ENCODE assay signal across 1 cellular context in the genomic region with DNA sequence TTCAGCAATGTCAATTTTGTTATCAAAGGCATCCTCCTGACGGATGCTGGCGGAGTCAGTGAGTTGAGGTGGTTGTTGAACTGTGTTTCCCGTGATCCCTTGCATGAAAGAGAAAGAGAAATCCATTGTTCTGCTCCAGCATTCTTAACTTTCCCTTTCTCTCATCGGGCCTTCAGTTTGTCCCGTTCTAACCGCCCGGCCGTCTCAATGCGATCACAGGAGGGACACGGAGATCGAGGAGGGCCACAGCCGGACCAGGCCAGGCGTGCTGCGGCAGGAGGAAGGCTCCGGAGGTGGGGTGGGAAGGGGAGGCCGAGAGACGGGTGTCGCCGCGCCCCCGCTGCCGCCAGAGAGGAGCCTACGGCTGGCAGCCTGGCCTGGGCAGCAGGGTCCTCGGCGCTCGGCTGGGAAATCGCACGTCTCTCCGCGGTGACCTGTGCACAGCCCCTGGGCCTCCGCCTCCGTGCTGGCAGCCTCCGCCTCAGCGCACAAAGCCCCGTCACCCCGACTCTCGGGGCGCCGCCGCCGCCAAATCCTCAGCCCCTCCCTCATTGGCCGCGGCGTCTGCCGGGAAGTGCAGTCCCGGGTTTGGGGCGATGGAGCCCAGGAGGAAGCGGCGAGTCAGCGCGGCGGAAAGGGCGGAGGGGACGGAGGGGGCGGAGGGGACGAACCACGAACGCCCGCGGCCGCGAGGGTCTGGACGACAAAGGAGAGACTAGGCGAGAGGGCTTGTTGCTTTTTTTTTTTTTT.
TF ChIP-seq lines count a peak whose summit lies in the region.

No MANE protein-coding gene starts in this region.

TF ChIP-seq in K562, 482 proteins besides CTCF, POLR2A, EP300 and RAD21 (continued from another document and continues in another):
- TF ChIP-seq, protein P1, sequence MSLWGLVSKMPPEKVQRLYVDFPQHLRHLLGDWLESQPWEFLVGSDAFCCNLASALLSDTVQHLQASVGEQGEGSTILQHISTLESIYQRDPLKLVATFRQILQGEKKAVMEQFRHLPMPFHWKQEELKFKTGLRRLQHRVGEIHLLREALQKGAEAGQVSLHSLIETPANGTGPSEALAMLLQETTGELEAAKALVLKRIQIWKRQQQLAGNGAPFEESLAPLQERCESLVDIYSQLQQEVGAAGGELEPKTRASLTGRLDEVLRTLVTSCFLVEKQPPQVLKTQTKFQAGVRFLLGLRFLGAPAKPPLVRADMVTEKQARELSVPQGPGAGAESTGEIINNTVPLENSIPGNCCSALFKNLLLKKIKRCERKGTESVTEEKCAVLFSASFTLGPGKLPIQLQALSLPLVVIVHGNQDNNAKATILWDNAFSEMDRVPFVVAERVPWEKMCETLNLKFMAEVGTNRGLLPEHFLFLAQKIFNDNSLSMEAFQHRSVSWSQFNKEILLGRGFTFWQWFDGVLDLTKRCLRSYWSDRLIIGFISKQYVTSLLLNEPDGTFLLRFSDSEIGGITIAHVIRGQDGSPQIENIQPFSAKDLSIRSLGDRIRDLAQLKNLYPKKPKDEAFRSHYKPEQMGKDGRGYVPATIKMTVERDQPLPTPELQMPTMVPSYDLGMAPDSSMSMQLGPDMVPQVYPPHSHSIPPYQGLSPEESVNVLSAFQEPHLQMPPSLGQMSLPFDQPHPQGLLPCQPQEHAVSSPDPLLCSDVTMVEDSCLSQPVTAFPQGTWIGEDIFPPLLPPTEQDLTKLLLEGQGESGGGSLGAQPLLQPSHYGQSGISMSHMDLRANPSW (CRISPR knock-in tag; IDR thresholded peaks at IDR 0.05): no peak
- TF ChIP-seq, protein P2, sequence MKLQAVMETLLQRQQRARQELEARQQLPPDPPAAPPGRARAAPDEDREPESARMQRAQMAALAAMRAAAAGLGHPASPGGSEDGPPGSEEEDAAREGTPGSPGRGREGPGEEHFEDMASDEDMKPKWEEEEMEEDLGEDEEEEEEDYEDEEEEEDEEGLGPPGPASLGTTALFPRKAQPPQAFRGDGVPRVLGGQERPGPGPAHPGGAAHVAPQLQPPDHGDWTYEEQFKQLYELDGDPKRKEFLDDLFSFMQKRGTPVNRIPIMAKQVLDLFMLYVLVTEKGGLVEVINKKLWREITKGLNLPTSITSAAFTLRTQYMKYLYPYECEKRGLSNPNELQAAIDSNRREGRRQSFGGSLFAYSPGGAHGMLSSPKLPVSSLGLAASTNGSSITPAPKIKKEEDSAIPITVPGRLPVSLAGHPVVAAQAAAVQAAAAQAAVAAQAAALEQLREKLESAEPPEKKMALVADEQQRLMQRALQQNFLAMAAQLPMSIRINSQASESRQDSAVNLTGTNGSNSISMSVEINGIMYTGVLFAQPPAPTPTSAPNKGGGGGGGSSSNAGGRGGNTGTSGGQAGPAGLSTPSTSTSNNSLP (IDR thresholded peaks at IDR 0.05; ENCODE audit: borderline replicate concordance, low read depth, low read length): no peak
- TF ChIP-seq CXXC5 (CRISPR knock-in tag; IDR thresholded peaks at IDR 0.05) (0 out of 2 replicates have a peak, but pooled peaks have one; percentile 12), TAF9B (IDR thresholded peaks at IDR 0.05; ENCODE audit: partially characterized antibody) (no peak), RB1 (IDR thresholded peaks at IDR 0.05; ENCODE audit: low read depth) (0 out of 2 replicates have a peak, but pooled peaks have one; percentile 15), ZNF347 (CRISPR knock-in tag; IDR thresholded peaks at IDR 0.05; ENCODE audit: low read depth) (no peak), ETV6 (IDR thresholded peaks at IDR 0.05; ENCODE audit: borderline replicate concordance in 1 of 2, low read depth in 2 of 2, low read length in 1 of 2) (no peak), ETV6 (CRISPR knock-in tag; IDR thresholded peaks at IDR 0.05; ENCODE audit: borderline replicate concordance) (no peak), CHCHD3 (CRISPR knock-in tag; IDR thresholded peaks at IDR 0.05) (no peak), PTTG1 (tag; IDR thresholded peaks at IDR 0.05; ENCODE audit: low read depth) (no peak), KLF1 (tag; IDR thresholded peaks at IDR 0.05) (no peak), MCM5 (IDR thresholded peaks at IDR 0.05; ENCODE audit: low read depth) (no peak), CBFA2T3 (IDR thresholded peaks at IDR 0.05) (no peak), MTF1 (CRISPR knock-in tag; IDR thresholded peaks at IDR 0.05; ENCODE audit: borderline replicate concordance) (no peak), TRIM28 (IDR thresholded peaks at IDR 0.05) (no peak), ZFX (CRISPR knock-in tag; IDR thresholded peaks at IDR 0.05) (no peak), SP1 (CRISPR knock-in tag; IDR thresholded peaks at IDR 0.05) (no peak), FOXP1 (CRISPR knock-in tag; IDR thresholded peaks at IDR 0.05) (no peak), GATA2 (CRISPR knock-in tag; IDR thresholded peaks at IDR 0.05) (no peak)
- TF ChIP-seq, protein P3, sequence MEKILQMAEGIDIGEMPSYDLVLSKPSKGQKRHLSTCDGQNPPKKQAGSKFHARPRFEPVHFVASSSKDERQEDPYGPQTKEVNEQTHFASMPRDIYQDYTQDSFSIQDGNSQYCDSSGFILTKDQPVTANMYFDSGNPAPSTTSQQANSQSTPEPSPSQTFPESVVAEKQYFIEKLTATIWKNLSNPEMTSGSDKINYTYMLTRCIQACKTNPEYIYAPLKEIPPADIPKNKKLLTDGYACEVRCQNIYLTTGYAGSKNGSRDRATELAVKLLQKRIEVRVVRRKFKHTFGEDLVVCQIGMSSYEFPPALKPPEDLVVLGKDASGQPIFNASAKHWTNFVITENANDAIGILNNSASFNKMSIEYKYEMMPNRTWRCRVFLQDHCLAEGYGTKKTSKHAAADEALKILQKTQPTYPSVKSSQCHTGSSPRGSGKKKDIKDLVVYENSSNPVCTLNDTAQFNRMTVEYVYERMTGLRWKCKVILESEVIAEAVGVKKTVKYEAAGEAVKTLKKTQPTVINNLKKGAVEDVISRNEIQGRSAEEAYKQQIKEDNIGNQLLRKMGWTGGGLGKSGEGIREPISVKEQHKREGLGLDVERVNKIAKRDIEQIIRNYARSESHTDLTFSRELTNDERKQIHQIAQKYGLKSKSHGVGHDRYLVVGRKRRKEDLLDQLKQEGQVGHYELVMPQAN (IDR thresholded peaks at IDR 0.05; ENCODE audit: borderline replicate concordance): no peak
- TF ChIP-seq, protein P4, sequence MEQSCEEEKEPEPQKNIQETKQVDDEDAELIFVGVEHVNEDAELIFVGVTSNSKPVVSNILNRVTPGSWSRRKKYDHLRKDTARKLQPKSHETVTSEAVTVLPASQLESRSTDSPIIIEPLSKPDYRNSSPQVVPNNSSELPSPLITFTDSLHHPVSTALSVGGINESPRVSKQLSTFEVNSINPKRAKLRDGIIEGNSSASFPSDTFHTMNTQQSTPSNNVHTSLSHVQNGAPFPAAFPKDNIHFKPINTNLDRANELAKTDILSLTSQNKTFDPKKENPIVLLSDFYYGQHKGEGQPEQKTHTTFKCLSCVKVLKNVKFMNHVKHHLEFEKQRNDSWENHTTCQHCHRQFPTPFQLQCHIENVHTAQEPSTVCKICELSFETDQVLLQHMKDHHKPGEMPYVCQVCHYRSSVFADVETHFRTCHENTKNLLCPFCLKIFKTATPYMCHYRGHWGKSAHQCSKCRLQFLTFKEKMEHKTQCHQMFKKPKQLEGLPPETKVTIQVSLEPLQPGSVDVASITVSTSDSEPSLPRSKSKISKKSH (CRISPR knock-in tag; IDR thresholded peaks at IDR 0.05): no peak
- TF ChIP-seq, protein P5, sequence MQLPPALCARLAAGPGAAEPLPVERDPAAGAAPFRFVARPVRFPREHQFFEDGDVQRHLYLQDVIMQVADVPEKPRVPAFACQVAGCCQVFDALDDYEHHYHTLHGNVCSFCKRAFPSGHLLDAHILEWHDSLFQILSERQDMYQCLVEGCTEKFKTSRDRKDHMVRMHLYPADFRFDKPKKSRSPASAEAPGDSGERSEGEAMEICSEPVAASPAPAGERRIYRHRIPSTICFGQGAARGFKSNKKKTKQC (CRISPR knock-in tag; IDR thresholded peaks at IDR 0.05): 0 out of 2 replicates have a peak, but pooled peaks have one; percentile 33
- TF ChIP-seq, protein P6, sequence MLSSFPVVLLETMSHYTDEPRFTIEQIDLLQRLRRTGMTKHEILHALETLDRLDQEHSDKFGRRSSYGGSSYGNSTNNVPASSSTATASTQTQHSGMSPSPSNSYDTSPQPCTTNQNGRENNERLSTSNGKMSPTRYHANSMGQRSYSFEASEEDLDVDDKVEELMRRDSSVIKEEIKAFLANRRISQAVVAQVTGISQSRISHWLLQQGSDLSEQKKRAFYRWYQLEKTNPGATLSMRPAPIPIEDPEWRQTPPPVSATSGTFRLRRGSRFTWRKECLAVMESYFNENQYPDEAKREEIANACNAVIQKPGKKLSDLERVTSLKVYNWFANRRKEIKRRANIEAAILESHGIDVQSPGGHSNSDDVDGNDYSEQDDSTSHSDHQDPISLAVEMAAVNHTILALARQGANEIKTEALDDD (IDR thresholded peaks at IDR 0.05): no peak
- TF ChIP-seq, protein P7, sequence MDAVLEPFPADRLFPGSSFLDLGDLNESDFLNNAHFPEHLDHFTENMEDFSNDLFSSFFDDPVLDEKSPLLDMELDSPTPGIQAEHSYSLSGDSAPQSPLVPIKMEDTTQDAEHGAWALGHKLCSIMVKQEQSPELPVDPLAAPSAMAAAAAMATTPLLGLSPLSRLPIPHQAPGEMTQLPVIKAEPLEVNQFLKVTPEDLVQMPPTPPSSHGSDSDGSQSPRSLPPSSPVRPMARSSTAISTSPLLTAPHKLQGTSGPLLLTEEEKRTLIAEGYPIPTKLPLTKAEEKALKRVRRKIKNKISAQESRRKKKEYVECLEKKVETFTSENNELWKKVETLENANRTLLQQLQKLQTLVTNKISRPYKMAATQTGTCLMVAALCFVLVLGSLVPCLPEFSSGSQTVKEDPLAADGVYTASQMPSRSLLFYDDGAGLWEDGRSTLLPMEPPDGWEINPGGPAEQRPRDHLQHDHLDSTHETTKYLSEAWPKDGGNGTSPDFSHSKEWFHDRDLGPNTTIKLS (IDR thresholded peaks at IDR 0.05; ENCODE audit: borderline replicate concordance, low read depth): no peak
- TF ChIP-seq, protein P8, sequence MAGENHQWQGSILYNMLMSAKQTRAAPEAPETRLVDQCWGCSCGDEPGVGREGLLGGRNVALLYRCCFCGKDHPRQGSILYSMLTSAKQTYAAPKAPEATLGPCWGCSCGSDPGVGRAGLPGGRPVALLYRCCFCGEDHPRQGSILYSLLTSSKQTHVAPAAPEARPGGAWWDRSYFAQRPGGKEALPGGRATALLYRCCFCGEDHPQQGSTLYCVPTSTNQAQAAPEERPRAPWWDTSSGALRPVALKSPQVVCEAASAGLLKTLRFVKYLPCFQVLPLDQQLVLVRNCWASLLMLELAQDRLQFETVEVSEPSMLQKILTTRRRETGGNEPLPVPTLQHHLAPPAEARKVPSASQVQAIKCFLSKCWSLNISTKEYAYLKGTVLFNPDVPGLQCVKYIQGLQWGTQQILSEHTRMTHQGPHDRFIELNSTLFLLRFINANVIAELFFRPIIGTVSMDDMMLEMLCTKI (IDR thresholded peaks at IDR 0.05; ENCODE audit: partially characterized antibody): no peak
